In the genomic region with DNA sequence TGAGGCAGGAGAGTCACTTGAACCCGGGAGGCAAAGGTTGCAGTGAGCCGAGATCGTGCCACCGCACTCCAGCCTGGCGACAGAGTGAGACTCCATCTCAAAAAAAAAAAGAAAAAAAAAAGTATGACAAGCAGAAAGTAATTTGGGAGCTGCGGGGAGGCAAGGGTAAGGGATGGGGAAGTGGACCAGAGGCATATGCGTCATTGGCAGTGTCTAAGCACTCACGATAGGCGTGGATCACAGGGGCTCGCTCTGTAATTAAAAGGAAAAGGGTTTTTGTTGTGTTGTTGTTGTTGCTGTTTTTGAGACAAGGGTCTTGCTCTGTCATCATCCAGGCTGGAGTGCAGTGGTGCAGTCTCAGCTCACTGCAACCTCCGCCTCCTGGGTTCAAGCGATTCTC, we compare ENCODE assay signal across 8 cellular contexts. TPM values are rescaled to one million over a fixed set of nuclear protein-coding genes. Genes with fewer than 3 reads are reported as not detected.
DNase-seq lines count a peak whose midpoint lies in the region; ATAC-seq, FAIRE-seq and TF ChIP-seq lines count a peak whose summit lies in the region.
"Not testable (repeated sequence)": the region's sequence is repeated elsewhere in the genome, so short reads cannot be mapped to it uniquely, and the experiment has no call there.
"Had no signal": no experiment of that assay in that cellular context is flagged by ENCODE, and none has a peak within 500 bp of the region (broad histone marks: within the 10 kb centered on the region; RNA-seq: fewer than 3 reads in every experiment).

No MANE protein-coding gene starts in this region.

- H3K27ac ChIP-seq in CD8-positive, alpha-beta memory T cell (ENCODE audit: low read depth, low read length) = peak overlapping the region; percentile 70
- H3K27ac ChIP-seq in endothelial cell of umbilical vein (ENCODE audit: insufficient read depth, low read depth, low read length) = not testable (repeated sequence)

- not testable (repeated sequence) for BruUV-seq in endothelial cell of umbilical vein (replicated peaks; lab: Mats Ljungman, UMichigan)

- not testable (repeated sequence) for H3K9me1 ChIP-seq in endothelial cell of umbilical vein (replicated peaks; ENCODE audit: control insufficient read depth, extremely low read depth, insufficient read depth, low read length)

- peak; percentile 15 for FAIRE-seq in endothelial cell of umbilical vein (lab: Jason Lieb, UNC)

- DNase-seq in CD8-positive, alpha-beta memory T cell; activated CD4-positive, alpha-beta T cell treated with anti-CD3 and anti-CD28 coated beads for 36 hours; activated naive CD4-positive, alpha-beta T cell treated with anti-CD3 and anti-CD28 coated beads, Interleukin-2, amount 10 ng/mL, durations not matched to agents 7 days and 5 days; endothelial cell of umbilical vein (ENCODE audit: low read depth, low spot score); stimulated activated effector memory CD8-positive, alpha-beta T cell treated with anti-CD3 and anti-CD28 coated beads, Interleukin-12 subunit alpha, Interleukin-12 subunit beta, amount 100 ng/mL, for 72 hours (ENCODE audit: low spot score in 2 of 2): not testable (repeated sequence)
- DNase-seq in NOMO-1 treated with DMSO at 0.1 percent for 48 hours (lab: John Stamatoyannopoulos, UW; ENCODE audit: unreplicated experiment) (peak; percentile 53), medulla oblongata (ENCODE audit: extremely low spot score) (peak; percentile 44)

- peak overlapping the region in 6 of 8 donors; percentile 22 to 98 (median 88) for H3K27ac Mint-ChIP-seq in CD8-positive, alpha-beta memory T cell
- peak overlapping the region; percentile 96 for H3K27ac Mint-ChIP-seq in activated CD4-positive, alpha-beta T cell treated with anti-CD3 and anti-CD28 coated beads for 36 hours
- peak overlapping the region; percentile 93 for H3K27ac Mint-ChIP-seq in activated naive CD4-positive, alpha-beta T cell treated with anti-CD3 and anti-CD28 coated beads, Interleukin-2, amount 10 ng/mL, durations not matched to agents 7 days and 5 days
- H3K27ac Mint-ChIP-seq in stimulated activated effector memory CD8-positive, alpha-beta T cell treated with anti-CD3 and anti-CD28 coated beads, Interleukin-12 subunit alpha, Interleukin-12 subunit beta, amount 100 ng/mL, for 72 hours = peak overlapping the region; percentile 97

- H4K20me1 ChIP-seq in endothelial cell of umbilical vein (replicated peaks; ENCODE audit: control insufficient read depth, extremely low read depth, insufficient read depth, low read length) = not testable (repeated sequence)

- TF ChIP-seq CTCF in endothelial cell of umbilical vein (IDR thresholded peaks at IDR 0.05; ENCODE audit: extremely low read depth in 1 of 2, insufficient read depth in 1 of 2, low read depth in 1 of 2, low read length in 2 of 2) = not testable (repeated sequence)

- not testable (repeated sequence) for H3K79me2 ChIP-seq in endothelial cell of umbilical vein (ENCODE audit: control insufficient read depth, insufficient read depth, low read length)

- peaks cover 36% of the 10 kb centered on the region for H3K4me1 ChIP-seq in CD8-positive, alpha-beta memory T cell (ENCODE audit: insufficient read depth, low read length)
- not testable (repeated sequence) for H3K4me1 ChIP-seq in endothelial cell of umbilical vein (ENCODE audit: control insufficient read depth, extremely low read depth, insufficient read depth, low read length)

- intact Hi-C loops in activated CD4-positive, alpha-beta T cell treated with anti-CD3 and anti-CD28 coated beads for 36 hours (cut with DNase I, micrococcal nuclease) = loop anchor here (1.0 to 5.0 kb wide), 3 partner anchors 14 to 120 kb away; a partner anchor contains a TSS
- intact Hi-C loops in endothelial cell of umbilical vein (cut with micrococcal nuclease) = not testable (repeated sequence)

- H3K9ac ChIP-seq in endothelial cell of umbilical vein (replicated peaks; ENCODE audit: extremely low read depth, insufficient read depth, low read length) = not testable (repeated sequence)

- POLR2A ChIA-PET in CD8-positive, alpha-beta memory T cell (lab: Charles Lee) = interaction anchor here (1.0 to 2.7 kb wide), 5 partner anchors 13 to 255 kb away, joined by 3 to 16 read pairs (median 4); a partner anchor contains a TSS
- POLR2A ChIA-PET in activated CD4-positive, alpha-beta T cell treated with anti-CD3 and anti-CD28 coated beads for 36 hours (lab: Charles Lee) = interaction anchor here (0.5 to 1.2 kb wide), 5 partner anchors 13 to 276 kb away, joined by 3 to 15 read pairs (median 5); a partner anchor contains a TSS
- POLR2A ChIA-PET in endothelial cell of umbilical vein (lab: Charles Lee) = not testable (repeated sequence)

- TF ChIP-seq POLR2A in endothelial cell of umbilical vein (IDR thresholded peaks at IDR 0.05; ENCODE audit: low read depth, low read length) = not testable (repeated sequence)

- H3K36me3 ChIP-seq in CD8-positive, alpha-beta memory T cell (ENCODE audit: insufficient read depth, low read length) = peaks cover 13% of the 10 kb centered on the region
- H3K36me3 ChIP-seq in endothelial cell of umbilical vein (ENCODE audit: control insufficient read depth in 2 of 2, extremely low read depth in 1 of 2, insufficient read depth in 2 of 2, low read length in 2 of 2) = not testable (repeated sequence)

- not testable (repeated sequence) for ATAC-seq in activated CD4-positive, alpha-beta T cell treated with anti-CD3 and anti-CD28 coated beads for 36 hours; stimulated activated effector memory CD8-positive, alpha-beta T cell treated with anti-CD3 and anti-CD28 coated beads, Interleukin-12 subunit alpha, Interleukin-12 subunit beta, amount 100 ng/mL, for 72 hours

- H3K4me3 ChIP-seq in CD8-positive, alpha-beta memory T cell (ENCODE audit: low read length); endothelial cell of umbilical vein (replicated peaks in 1 of 3; ENCODE audit: insufficient read depth in 1 of 3, low read depth in 1 of 3, low read length in 3 of 3): not testable (repeated sequence)

- H3K4me3 Mint-ChIP-seq in CD8-positive, alpha-beta memory T cell = peak overlapping the region; percentile 11 to 99 (median 66)
- peak overlapping the region; percentile 93 for H3K4me3 Mint-ChIP-seq in activated CD4-positive, alpha-beta T cell treated with anti-CD3 and anti-CD28 coated beads for 36 hours
- H3K4me3 Mint-ChIP-seq in activated naive CD4-positive, alpha-beta T cell treated with anti-CD3 and anti-CD28 coated beads, Interleukin-2, amount 10 ng/mL, durations not matched to agents 7 days and 5 days = peak overlapping the region; percentile 97
- H3K4me3 Mint-ChIP-seq in stimulated activated effector memory CD8-positive, alpha-beta T cell treated with anti-CD3 and anti-CD28 coated beads, Interleukin-12 subunit alpha, Interleukin-12 subunit beta, amount 100 ng/mL, for 72 hours = peak overlapping the region; percentile 93

- H3K27me3 Mint-ChIP-seq in CD8-positive, alpha-beta memory T cell; activated CD4-positive, alpha-beta T cell treated with anti-CD3 and anti-CD28 coated beads for 36 hours; activated naive CD4-positive, alpha-beta T cell treated with anti-CD3 and anti-CD28 coated beads, Interleukin-2, amount 10 ng/mL, durations not matched to agents 7 days and 5 days: not testable (repeated sequence)

- peaks cover 41 to 64% (median 51%) of the 10 kb centered on the region in 3 donors for H3K4me1 Mint-ChIP-seq in CD8-positive, alpha-beta memory T cell
- H3K4me1 Mint-ChIP-seq in activated CD4-positive, alpha-beta T cell treated with anti-CD3 and anti-CD28 coated beads for 36 hours = peaks cover 51% of the 10 kb centered on the region
- peaks cover 78% of the 10 kb centered on the region for H3K4me1 Mint-ChIP-seq in activated naive CD4-positive, alpha-beta T cell treated with anti-CD3 and anti-CD28 coated beads, Interleukin-2, amount 10 ng/mL, durations not matched to agents 7 days and 5 days
- peaks cover 42% of the 10 kb centered on the region for H3K4me1 Mint-ChIP-seq in stimulated activated effector memory CD8-positive, alpha-beta T cell treated with anti-CD3 and anti-CD28 coated beads, Interleukin-12 subunit alpha, Interleukin-12 subunit beta, amount 100 ng/mL, for 72 hours

- H3K27me3 ChIP-seq in CD8-positive, alpha-beta memory T cell (ENCODE audit: insufficient read depth, low read length, poor library complexity, severe bottlenecking); endothelial cell of umbilical vein (ENCODE audit: control insufficient read depth in 2 of 2, insufficient read depth in 2 of 2, low read length in 2 of 2): not testable (repeated sequence)

- CTCF ChIA-PET in CD8-positive, alpha-beta memory T cell (lab: Charles Lee) = interaction anchor here (0.8 to 1.3 kb wide), 2 partner anchors 13 to 34 kb away, joined by 4 to 6 read pairs; no protein-coding TSS in a partner anchor
- CTCF ChIA-PET in activated CD4-positive, alpha-beta T cell treated with anti-CD3 and anti-CD28 coated beads for 36 hours (lab: Charles Lee) = interaction anchor here (0.8 to 1.5 kb wide), 2 partner anchors 34 to 1979 kb away, joined by 4 read pairs; no protein-coding TSS in a partner anchor
- CTCF ChIA-PET in activated naive CD4-positive, alpha-beta T cell treated with anti-CD3 and anti-CD28 coated beads, Interleukin-2, amount 10 ng/mL, durations not matched to agents 7 days and 5 days (lab: Charles Lee) = interaction anchor here (0.9 kb wide), 1 partner anchor 34 kb away, joined by 4 read pairs; no protein-coding TSS in a partner anchor
- CTCF ChIA-PET in endothelial cell of umbilical vein (lab: Charles Lee) = not testable (repeated sequence)

- H2AFZ ChIP-seq in endothelial cell of umbilical vein (ENCODE audit: low read depth, low read length) = not testable (repeated sequence)

- H3K4me2 ChIP-seq in endothelial cell of umbilical vein (ENCODE audit: insufficient read depth, low read length) = not testable (repeated sequence)

- dilution Hi-C loops in endothelial cell of umbilical vein (cut with MboI; ENCODE audit: extremely low pct_ligation_motif_present, low sequenced_read_pairs) = not testable (repeated sequence)

- peaks cover 0 to 39% (median 4%) of the 10 kb centered on the region in 3 donors for H3K36me3 Mint-ChIP-seq in CD8-positive, alpha-beta memory T cell
- H3K36me3 Mint-ChIP-seq in activated CD4-positive, alpha-beta T cell treated with anti-CD3 and anti-CD28 coated beads for 36 hours (ENCODE audit: low read depth) = peaks cover 32% of the 10 kb centered on the region
- H3K36me3 Mint-ChIP-seq in activated naive CD4-positive, alpha-beta T cell treated with anti-CD3 and anti-CD28 coated beads, Interleukin-2, amount 10 ng/mL, durations not matched to agents 7 days and 5 days = peaks cover 47% of the 10 kb centered on the region
- peaks cover 39% of the 10 kb centered on the region for H3K36me3 Mint-ChIP-seq in stimulated activated effector memory CD8-positive, alpha-beta T cell treated with anti-CD3 and anti-CD28 coated beads, Interleukin-12 subunit alpha, Interleukin-12 subunit beta, amount 100 ng/mL, for 72 hours

- not testable (repeated sequence) for H3K9me3 Mint-ChIP-seq in CD8-positive, alpha-beta memory T cell; activated CD4-positive, alpha-beta T cell treated with anti-CD3 and anti-CD28 coated beads for 36 hours (ENCODE audit: low read depth); activated naive CD4-positive, alpha-beta T cell treated with anti-CD3 and anti-CD28 coated beads, Interleukin-2, amount 10 ng/mL, durations not matched to agents 7 days and 5 days; stimulated activated effector memory CD8-positive, alpha-beta T cell treated with anti-CD3 and anti-CD28 coated beads, Interleukin-12 subunit alpha, Interleukin-12 subunit beta, amount 100 ng/mL, for 72 hours

- H3K9me3 ChIP-seq in CD8-positive, alpha-beta memory T cell (ENCODE audit: low read length); endothelial cell of umbilical vein (replicated peaks; ENCODE audit: control insufficient read depth, insufficient read depth, low read length): not testable (repeated sequence)

RNA-seq across cellular contexts. Expression of a gene that starts 0.8 kb away (rescaled TPM):
- total RNA-seq in CD8-positive, alpha-beta memory T cell = 10 to 100 TPM; 81.9 to 84.0 TPM
- polyA plus RNA-seq in CD8-positive, alpha-beta memory T cell = 33.5 TPM
- total RNA-seq in activated CD4-positive, alpha-beta T cell treated with anti-CD3 and anti-CD28 coated beads for 36 hours = 100 to 1,000 TPM in 1 of 2 experiments, 10 to 100 TPM in 1; 85.9 to 102 TPM
- total RNA-seq in endothelial cell of umbilical vein = 0.73 TPM in 1 of 2 replicates, not detected in the other
- polyA plus RNA-seq in endothelial cell of umbilical vein = not detected in 2 replicates
- polyA plus RNA-seq in endothelial cell of umbilical vein (2011; cell fraction: cytosol; rRNA removed) = 0.07 and 0.08 TPM in 2 replicates
- polyA plus RNA-seq in endothelial cell of umbilical vein (2011; cell fraction: nucleus; rRNA removed) = 0.63 and 0.66 TPM in 2 replicates
- 0.11 and 0.28 TPM in 2 replicates for polyA plus RNA-seq in endothelial cell of umbilical vein (2012)
- 0.46 and 0.47 TPM in 2 replicates for polyA minus RNA-seq in endothelial cell of umbilical vein
- polyA minus RNA-seq in endothelial cell of umbilical vein (2011; cell fraction: cytosol; rRNA and poly(A)+ RNA removed) = not detected
- polyA minus RNA-seq in endothelial cell of umbilical vein (2011; cell fraction: nucleus; rRNA and poly(A)+ RNA removed) = not detected in 2 replicates
- total RNA-seq: SJSA1 had no signal

RNA-seq across cellular contexts. Expression of a gene that starts 13.7 kb away (rescaled TPM):
- total RNA-seq in CD8-positive, alpha-beta memory T cell = 10 to 100 TPM; 32.1 to 33.2 TPM
- 17.2 TPM for polyA plus RNA-seq in CD8-positive, alpha-beta memory T cell
- total RNA-seq in activated CD4-positive, alpha-beta T cell treated with anti-CD3 and anti-CD28 coated beads for 36 hours = 10 to 100 TPM; 30.8 to 31.7 TPM
- total RNA-seq in endothelial cell of umbilical vein = 18.2 and 20.0 TPM in 2 replicates
- 19.0 and 22.0 TPM in 2 replicates for polyA plus RNA-seq in endothelial cell of umbilical vein
- 12.9 and 13.6 TPM in 2 replicates for polyA plus RNA-seq in endothelial cell of umbilical vein (2011; cell fraction: cytosol; rRNA removed)
- 13.3 and 20.0 TPM in 2 replicates for polyA plus RNA-seq in endothelial cell of umbilical vein (2011; cell fraction: nucleus; rRNA removed)
- polyA plus RNA-seq in endothelial cell of umbilical vein (2012) = 7.7 and 13.0 TPM in 2 replicates
- polyA minus RNA-seq in endothelial cell of umbilical vein = 13.5 and 14.9 TPM in 2 replicates
- 38.1 TPM for polyA minus RNA-seq in endothelial cell of umbilical vein (2011; cell fraction: cytosol; rRNA and poly(A)+ RNA removed)
- polyA minus RNA-seq in endothelial cell of umbilical vein (2011; cell fraction: nucleus; rRNA and poly(A)+ RNA removed) = 8.8 and 9.0 TPM in 2 replicates

Comparison
In these comparisons a context has a peak if more than half of its experiments do, and no peak if none do; other contexts are left out.
1. RNA of a gene that starts 0.8 kb away (total RNA-seq): 85.9 to 102 TPM in activated CD4-positive, alpha-beta T cell treated with anti-CD3 and anti-CD28 coated beads for 36 hours and 81.9 to 84.0 TPM in CD8-positive, alpha-beta memory T cell; 0.73 TPM in endothelial cell of umbilical vein; every median in the first group is over 10 times any median in the second.
2. Peak in every context shown above with its lines, with median percentiles within 50 percentile points of each other: H3K27ac Mint-ChIP-seq and H3K4me3 Mint-ChIP-seq.